In the genomic region with DNA sequence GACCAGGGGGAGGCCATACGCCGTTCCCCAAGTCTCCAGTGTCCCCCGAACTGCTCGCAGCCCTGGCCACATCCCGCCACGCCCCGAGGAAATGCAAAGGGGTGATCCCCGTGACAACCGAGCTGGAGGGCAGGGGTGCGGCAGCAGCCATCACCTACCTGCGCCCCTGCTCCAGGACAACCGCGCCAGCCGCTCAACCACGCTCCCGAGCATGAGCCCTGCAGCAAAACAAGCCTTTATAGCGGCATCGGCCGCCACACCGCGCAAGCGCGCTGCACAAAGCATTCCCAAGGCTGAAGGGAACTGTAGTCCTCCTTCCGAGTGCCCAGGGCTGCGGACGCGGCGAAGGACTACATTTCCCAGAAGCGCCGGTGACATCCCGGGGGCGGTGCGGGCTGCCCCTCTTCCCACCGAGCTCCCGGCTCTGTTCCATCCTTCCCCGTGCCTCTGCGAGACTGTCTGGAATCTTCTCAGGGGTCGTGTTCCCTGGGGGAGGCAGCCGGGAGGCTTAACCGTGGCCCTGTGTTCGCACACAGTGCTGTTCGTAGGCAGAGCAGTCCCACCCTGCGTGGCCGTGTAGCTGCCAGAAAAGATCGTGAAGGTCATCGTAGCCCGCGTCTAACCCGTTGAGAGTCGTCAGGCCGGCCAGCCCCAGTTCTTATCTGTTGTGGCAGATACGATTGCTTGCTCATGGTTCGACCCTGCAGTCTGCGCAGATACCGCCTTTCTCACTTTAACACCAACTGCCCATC, we compare ENCODE assay signal across 1 cellular context.
TF ChIP-seq lines count a peak whose summit lies in the region.

A gene (minus strand): TSS at position 213 of the 752 bp plus-strand sequence. CDS start 3,492 bp downstream, outside the sequence.

TF ChIP-seq in HEK293, 187 proteins besides CTCF, POLR2A, EP300 and RAD21 (continued from another document and continues in another):
- TF ChIP-seq, protein P1, sequence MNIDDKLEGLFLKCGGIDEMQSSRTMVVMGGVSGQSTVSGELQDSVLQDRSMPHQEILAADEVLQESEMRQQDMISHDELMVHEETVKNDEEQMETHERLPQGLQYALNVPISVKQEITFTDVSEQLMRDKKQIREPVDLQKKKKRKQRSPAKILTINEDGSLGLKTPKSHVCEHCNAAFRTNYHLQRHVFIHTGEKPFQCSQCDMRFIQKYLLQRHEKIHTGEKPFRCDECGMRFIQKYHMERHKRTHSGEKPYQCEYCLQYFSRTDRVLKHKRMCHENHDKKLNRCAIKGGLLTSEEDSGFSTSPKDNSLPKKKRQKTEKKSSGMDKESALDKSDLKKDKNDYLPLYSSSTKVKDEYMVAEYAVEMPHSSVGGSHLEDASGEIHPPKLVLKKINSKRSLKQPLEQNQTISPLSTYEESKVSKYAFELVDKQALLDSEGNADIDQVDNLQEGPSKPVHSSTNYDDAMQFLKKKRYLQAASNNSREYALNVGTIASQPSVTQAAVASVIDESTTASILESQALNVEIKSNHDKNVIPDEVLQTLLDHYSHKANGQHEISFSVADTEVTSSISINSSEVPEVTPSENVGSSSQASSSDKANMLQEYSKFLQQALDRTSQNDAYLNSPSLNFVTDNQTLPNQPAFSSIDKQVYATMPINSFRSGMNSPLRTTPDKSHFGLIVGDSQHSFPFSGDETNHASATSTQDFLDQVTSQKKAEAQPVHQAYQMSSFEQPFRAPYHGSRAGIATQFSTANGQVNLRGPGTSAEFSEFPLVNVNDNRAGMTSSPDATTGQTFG (tag by site-specific recombination; IDR thresholded peaks at IDR 0.05; ENCODE audit: borderline replicate concordance): no peak
- TF ChIP-seq ZNF529 (tag by site-specific recombination; IDR thresholded peaks at IDR 0.05; ENCODE audit: insufficient replicate concordance): no peak
- TF ChIP-seq ZNF24 (tag by site-specific recombination; IDR thresholded peaks at IDR 0.05): peak; percentile 60; the same call in 1 of the 2 replicates
- TF ChIP-seq, protein P2, sequence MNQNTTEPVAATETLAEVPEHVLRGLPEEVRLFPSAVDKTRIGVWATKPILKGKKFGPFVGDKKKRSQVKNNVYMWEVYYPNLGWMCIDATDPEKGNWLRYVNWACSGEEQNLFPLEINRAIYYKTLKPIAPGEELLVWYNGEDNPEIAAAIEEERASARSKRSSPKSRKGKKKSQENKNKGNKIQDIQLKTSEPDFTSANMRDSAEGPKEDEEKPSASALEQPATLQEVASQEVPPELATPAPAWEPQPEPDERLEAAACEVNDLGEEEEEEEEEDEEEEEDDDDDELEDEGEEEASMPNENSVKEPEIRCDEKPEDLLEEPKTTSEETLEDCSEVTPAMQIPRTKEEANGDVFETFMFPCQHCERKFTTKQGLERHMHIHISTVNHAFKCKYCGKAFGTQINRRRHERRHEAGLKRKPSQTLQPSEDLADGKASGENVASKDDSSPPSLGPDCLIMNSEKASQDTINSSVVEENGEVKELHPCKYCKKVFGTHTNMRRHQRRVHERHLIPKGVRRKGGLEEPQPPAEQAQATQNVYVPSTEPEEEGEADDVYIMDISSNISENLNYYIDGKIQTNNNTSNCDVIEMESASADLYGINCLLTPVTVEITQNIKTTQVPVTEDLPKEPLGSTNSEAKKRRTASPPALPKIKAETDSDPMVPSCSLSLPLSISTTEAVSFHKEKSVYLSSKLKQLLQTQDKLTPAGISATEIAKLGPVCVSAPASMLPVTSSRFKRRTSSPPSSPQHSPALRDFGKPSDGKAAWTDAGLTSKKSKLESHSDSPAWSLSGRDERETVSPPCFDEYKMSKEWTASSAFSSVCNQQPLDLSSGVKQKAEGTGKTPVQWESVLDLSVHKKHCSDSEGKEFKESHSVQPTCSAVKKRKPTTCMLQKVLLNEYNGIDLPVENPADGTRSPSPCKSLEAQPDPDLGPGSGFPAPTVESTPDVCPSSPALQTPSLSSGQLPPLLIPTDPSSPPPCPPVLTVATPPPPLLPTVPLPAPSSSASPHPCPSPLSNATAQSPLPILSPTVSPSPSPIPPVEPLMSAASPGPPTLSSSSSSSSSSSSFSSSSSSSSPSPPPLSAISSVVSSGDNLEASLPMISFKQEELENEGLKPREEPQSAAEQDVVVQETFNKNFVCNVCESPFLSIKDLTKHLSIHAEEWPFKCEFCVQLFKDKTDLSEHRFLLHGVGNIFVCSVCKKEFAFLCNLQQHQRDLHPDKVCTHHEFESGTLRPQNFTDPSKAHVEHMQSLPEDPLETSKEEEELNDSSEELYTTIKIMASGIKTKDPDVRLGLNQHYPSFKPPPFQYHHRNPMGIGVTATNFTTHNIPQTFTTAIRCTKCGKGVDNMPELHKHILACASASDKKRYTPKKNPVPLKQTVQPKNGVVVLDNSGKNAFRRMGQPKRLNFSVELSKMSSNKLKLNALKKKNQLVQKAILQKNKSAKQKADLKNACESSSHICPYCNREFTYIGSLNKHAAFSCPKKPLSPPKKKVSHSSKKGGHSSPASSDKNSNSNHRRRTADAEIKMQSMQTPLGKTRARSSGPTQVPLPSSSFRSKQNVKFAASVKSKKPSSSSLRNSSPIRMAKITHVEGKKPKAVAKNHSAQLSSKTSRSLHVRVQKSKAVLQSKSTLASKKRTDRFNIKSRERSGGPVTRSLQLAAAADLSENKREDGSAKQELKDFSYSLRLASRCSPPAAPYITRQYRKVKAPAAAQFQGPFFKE (tag by site-specific recombination; IDR thresholded peaks at IDR 0.05; ENCODE audit: borderline replicate concordance): no peak
- TF ChIP-seq ZNF214 (tag by site-specific recombination; IDR thresholded peaks at IDR 0.05; ENCODE audit: borderline replicate concordance): no peak
- TF ChIP-seq ZIC2 (tag by site-specific recombination; IDR thresholded peaks at IDR 0.05): peak; percentile 37
- TF ChIP-seq ZNF585B (tag by site-specific recombination; IDR thresholded peaks at IDR 0.05): no peak
- peak; percentile 76 for TF ChIP-seq ZNF366 (tag by site-specific recombination; conservative IDR thresholded peaks at IDR 0.05)
- peak; percentile 90; the same call in 1 of the 2 replicates for TF ChIP-seq ZXDB (tag by site-specific recombination; IDR thresholded peaks at IDR 0.05)
- TF ChIP-seq ZBTB8A (tag by site-specific recombination; IDR thresholded peaks at IDR 0.05): no peak
- TF ChIP-seq ZNF600 (tag by site-specific recombination; IDR thresholded peaks at IDR 0.05): peak; percentile 98
- TF ChIP-seq ZEB2 (tag by site-specific recombination; IDR thresholded peaks at IDR 0.05): peak; percentile 78
- TF ChIP-seq KLF9 (tag by site-specific recombination; IDR thresholded peaks at IDR 0.05; ENCODE audit: low read depth): no peak; the same call in 1 of the 2 replicates
- TF ChIP-seq ZFP37 (tag by site-specific recombination; IDR thresholded peaks at IDR 0.05): peak; percentile 79
- TF ChIP-seq ZNF274 (IDR thresholded peaks at IDR 0.05; ENCODE audit: low read length): no peak
- TF ChIP-seq ZNF274 (tag by site-specific recombination; IDR thresholded peaks at IDR 0.05; ENCODE audit: borderline replicate concordance): no peak
- TF ChIP-seq, protein P3, sequence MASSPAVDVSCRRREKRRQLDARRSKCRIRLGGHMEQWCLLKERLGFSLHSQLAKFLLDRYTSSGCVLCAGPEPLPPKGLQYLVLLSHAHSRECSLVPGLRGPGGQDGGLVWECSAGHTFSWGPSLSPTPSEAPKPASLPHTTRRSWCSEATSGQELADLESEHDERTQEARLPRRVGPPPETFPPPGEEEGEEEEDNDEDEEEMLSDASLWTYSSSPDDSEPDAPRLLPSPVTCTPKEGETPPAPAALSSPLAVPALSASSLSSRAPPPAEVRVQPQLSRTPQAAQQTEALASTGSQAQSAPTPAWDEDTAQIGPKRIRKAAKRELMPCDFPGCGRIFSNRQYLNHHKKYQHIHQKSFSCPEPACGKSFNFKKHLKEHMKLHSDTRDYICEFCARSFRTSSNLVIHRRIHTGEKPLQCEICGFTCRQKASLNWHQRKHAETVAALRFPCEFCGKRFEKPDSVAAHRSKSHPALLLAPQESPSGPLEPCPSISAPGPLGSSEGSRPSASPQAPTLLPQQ (tag by site-specific recombination; IDR thresholded peaks at IDR 0.05): peak; percentile 14; the same call in 1 of the 2 replicates
- TF ChIP-seq ZNF561 (tag by site-specific recombination; IDR thresholded peaks at IDR 0.05; ENCODE audit: borderline replicate concordance): no peak
- TF ChIP-seq YY1 (tag by site-specific recombination; IDR thresholded peaks at IDR 0.05): no peak
- TF ChIP-seq ZNF335 (tag by site-specific recombination; conservative IDR thresholded peaks at IDR 0.05): peak; percentile 86
- peak; percentile 93 for TF ChIP-seq IKZF3 (tag by site-specific recombination; IDR thresholded peaks at IDR 0.05)
- TF ChIP-seq ZBTB17 (tag by site-specific recombination; IDR thresholded peaks at IDR 0.05): peak; percentile 98
- 0 out of 2 replicates have a peak, but pooled peaks have one; percentile 4 for TF ChIP-seq MYNN (tag by site-specific recombination; IDR thresholded peaks at IDR 0.05; ENCODE audit: borderline replicate concordance)
- TF ChIP-seq REPIN1 (tag by site-specific recombination; IDR thresholded peaks at IDR 0.05; ENCODE audit: low read depth): no peak
- TF ChIP-seq SALL2 (tag by site-specific recombination; IDR thresholded peaks at IDR 0.05; ENCODE audit: borderline replicate concordance): no peak
- no peak for TF ChIP-seq GLI2 (tag by site-specific recombination; IDR thresholded peaks at IDR 0.05; ENCODE audit: borderline replicate concordance, low read depth)
- 0 out of 2 replicates have a peak, but pooled peaks have one; percentile 47 for TF ChIP-seq GLIS2 (tag by site-specific recombination; IDR thresholded peaks at IDR 0.05)
- TF ChIP-seq EGR2 (tag by site-specific recombination; IDR thresholded peaks at IDR 0.05; ENCODE audit: low read depth): peak; percentile 49; the same call in 1 of the 2 replicates
- TF ChIP-seq HOXA7 (CRISPR knock-in tag; IDR thresholded peaks at IDR 0.05; ENCODE audit: borderline replicate concordance): no peak
- no peak for TF ChIP-seq ZNF175 (tag by site-specific recombination; IDR thresholded peaks at IDR 0.05)
- TF ChIP-seq SP3 (tag by site-specific recombination; IDR thresholded peaks at IDR 0.05): peak; percentile 82
- TF ChIP-seq ZNF155 (tag by site-specific recombination; IDR thresholded peaks at IDR 0.05): no peak
- TF ChIP-seq ZNF341 (tag by site-specific recombination; IDR thresholded peaks at IDR 0.05; ENCODE audit: low read depth): peak; percentile 80
- TF ChIP-seq OVOL3 (tag by site-specific recombination; IDR thresholded peaks at IDR 0.05): 0 out of 2 replicates have a peak, but pooled peaks have one; percentile 14
- TF ChIP-seq, protein P4, sequence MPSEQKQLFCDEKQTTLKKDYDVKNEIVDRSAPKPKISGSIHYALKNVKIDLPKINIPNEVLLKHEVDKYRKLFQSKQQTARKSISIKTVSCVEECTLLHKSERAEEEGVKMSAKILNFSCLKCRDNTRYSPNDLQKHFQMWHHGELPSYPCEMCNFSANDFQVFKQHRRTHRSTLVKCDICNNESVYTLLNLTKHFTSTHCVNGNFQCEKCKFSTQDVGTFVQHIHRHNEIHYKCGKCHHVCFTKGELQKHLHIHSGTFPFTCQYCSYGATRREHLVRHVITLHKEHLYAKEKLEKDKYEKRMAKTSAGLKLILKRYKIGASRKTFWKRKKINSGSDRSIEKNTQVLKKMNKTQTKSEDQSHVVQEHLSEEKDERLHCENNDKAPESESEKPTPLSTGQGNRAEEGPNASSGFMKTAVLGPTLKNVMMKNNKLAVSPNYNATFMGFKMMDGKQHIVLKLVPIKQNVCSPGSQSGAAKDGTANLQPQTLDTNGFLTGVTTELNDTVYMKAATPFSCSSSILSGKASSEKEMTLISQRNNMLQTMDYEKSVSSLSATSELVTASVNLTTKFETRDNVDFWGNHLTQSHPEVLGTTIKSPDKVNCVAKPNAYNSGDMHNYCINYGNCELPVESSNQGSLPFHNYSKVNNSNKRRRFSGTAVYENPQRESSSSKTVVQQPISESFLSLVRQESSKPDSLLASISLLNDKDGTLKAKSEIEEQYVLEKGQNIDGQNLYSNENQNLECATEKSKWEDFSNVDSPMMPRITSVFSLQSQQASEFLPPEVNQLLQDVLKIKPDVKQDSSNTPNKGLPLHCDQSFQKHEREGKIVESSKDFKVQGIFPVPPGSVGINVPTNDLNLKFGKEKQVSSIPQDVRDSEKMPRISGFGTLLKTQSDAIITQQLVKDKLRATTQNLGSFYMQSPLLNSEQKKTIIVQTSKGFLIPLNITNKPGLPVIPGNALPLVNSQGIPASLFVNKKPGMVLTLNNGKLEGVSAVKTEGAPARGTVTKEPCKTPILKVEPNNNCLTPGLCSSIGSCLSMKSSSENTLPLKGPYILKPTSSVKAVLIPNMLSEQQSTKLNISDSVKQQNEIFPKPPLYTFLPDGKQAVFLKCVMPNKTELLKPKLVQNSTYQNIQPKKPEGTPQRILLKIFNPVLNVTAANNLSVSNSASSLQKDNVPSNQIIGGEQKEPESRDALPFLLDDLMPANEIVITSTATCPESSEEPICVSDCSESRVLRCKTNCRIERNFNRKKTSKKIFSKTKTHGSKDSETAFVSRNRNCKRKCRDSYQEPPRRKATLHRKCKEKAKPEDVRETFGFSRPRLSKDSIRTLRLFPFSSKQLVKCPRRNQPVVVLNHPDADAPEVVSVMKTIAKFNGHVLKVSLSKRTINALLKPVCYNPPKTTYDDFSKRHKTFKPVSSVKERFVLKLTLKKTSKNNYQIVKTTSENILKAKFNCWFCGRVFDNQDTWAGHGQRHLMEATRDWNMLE (tag by site-specific recombination; conservative IDR thresholded peaks at IDR 0.05; ENCODE audit: low read depth): no peak
- TF ChIP-seq, protein P5, sequence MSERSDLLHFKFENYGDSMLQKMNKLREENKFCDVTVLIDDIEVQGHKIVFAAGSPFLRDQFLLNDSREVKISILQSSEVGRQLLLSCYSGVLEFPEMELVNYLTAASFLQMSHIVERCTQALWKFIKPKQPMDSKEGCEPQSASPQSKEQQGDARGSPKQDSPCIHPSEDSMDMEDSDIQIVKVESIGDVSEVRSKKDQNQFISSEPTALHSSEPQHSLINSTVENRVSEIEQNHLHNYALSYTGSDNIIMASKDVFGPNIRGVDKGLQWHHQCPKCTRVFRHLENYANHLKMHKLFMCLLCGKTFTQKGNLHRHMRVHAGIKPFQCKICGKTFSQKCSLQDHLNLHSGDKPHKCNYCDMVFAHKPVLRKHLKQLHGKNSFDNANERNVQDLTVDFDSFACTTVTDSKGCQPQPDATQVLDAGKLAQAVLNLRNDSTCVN (tag by site-specific recombination; optimal IDR thresholded peaks at IDR 0.05): peak; percentile 74
- TF ChIP-seq, protein P6, sequence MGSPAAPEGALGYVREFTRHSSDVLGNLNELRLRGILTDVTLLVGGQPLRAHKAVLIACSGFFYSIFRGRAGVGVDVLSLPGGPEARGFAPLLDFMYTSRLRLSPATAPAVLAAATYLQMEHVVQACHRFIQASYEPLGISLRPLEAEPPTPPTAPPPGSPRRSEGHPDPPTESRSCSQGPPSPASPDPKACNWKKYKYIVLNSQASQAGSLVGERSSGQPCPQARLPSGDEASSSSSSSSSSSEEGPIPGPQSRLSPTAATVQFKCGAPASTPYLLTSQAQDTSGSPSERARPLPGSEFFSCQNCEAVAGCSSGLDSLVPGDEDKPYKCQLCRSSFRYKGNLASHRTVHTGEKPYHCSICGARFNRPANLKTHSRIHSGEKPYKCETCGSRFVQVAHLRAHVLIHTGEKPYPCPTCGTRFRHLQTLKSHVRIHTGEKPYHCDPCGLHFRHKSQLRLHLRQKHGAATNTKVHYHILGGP (tag by site-specific recombination; IDR thresholded peaks at IDR 0.05): no peak
- no peak for TF ChIP-seq ZNF670 (tag by site-specific recombination; IDR thresholded peaks at IDR 0.05; ENCODE audit: low read depth)
- TF ChIP-seq KLF7 (tag by site-specific recombination; IDR thresholded peaks at IDR 0.05; ENCODE audit: borderline replicate concordance): no peak
- TF ChIP-seq SP2 (tag by site-specific recombination; IDR thresholded peaks at IDR 0.05): peak; percentile 61
- TF ChIP-seq ZSCAN30 (tag by site-specific recombination; IDR thresholded peaks at IDR 0.05): 0 out of 2 replicates have a peak, but pooled peaks have one; percentile 12
- 0 out of 2 replicates have a peak, but pooled peaks have one; percentile 59 for TF ChIP-seq ZNF501 (tag by site-specific recombination; IDR thresholded peaks at IDR 0.05)
